15 cellular contexts compared by ENCODE assay signal in the genomic region with DNA sequence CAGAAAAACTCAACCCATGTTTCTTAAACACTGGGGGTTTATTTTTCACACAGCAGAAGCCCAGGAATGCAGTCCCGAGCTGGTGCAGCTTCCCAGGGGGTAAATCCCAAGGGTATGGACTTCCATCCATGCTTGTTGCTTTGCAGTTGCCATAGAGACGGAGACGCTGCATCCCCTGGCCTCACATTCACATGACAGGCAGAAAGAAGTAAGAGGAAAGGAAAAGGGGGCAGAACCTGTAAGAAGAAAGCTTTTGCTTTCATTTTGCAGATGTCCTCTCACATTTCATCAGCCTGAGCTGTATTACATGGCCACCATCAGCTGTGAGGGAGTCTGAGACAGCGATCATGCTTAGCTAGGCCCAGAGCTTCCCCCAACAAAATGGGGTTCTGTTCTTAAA.
A peak's percentile ranks its signal among the peaks of the same experiment; 100 is the strongest.
DNase-seq lines count a peak whose midpoint lies in the region; ATAC-seq and TF ChIP-seq lines count a peak whose summit lies in the region.
"Had no signal": no experiment of that assay in that cellular context is flagged by ENCODE, and none has a peak within 500 bp of the region (broad histone marks: within the 10 kb centered on the region; RNA-seq: fewer than 3 reads in every experiment).

No MANE protein-coding gene starts in this region.

- H2AFZ ChIP-seq in DND-41 (ENCODE audit: low read depth, low read length) (peak overlapping the region; percentile 47), mesenchymal stem cell (ENCODE audit: low read depth, low read length) (no peak overlapping the region)

- H3K27ac ChIP-seq in DND-41 (ENCODE audit: low read length) = no peak overlapping the region
- H3K27ac ChIP-seq in mesenchymal stem cell (ENCODE audit: low read length, poor library complexity, severe bottlenecking) = peak overlapping the region; percentile 34
- H3K27ac ChIP-seq: C4-2B, coronary artery, sigmoid colon, transverse colon had no signal

- H3K4me3 ChIP-seq in DND-41 (ENCODE audit: low read depth in 1 of 2, low read length in 2 of 2) (no peak overlapping the region), astrocyte of the spinal cord (ENCODE audit: low read depth, low read length) (no peak overlapping the region), mesenchymal stem cell (ENCODE audit: insufficient read depth in 1 of 2, low read depth in 1 of 2, low read length in 2 of 2) (no peak overlapping the region)
- H3K4me3 ChIP-seq: coronary artery, sigmoid colon, transverse colon had no signal

- H2BK12ac ChIP-seq in mesenchymal stem cell (ENCODE audit: low read length in 2 of 2) = no peak overlapping the region

- H3K9me3 ChIP-seq in DND-41 (ENCODE audit: insufficient read depth, low read length, severe bottlenecking) = no peaks in the 10 kb centered on the region
- no peaks in the 10 kb centered on the region for H3K9me3 ChIP-seq in mesenchymal stem cell (ENCODE audit: control insufficient read depth, low read length)
- H3K9me3 ChIP-seq: transverse colon had no signal

- no peak overlapping the region for H3K14ac ChIP-seq in mesenchymal stem cell (ENCODE audit: low read length in 2 of 2)

- H2AK5ac ChIP-seq in mesenchymal stem cell (ENCODE audit: low read length, severe bottlenecking) = no peak overlapping the region

- TF ChIP-seq CTCF in DND-41 (IDR thresholded peaks at IDR 0.05; ENCODE audit: borderline replicate concordance, extremely low read depth, low read length, poor library complexity, severe bottlenecking) = no peak
- TF ChIP-seq CTCF in astrocyte of the spinal cord (IDR thresholded peaks at IDR 0.05; ENCODE audit: low read depth, low read length) = no peak

- H2BK15ac ChIP-seq in mesenchymal stem cell (ENCODE audit: low read depth, poor library complexity, severe bottlenecking) = no peak overlapping the region

- peak; percentile 80 for ATAC-seq in DND-41 (ENCODE audit: insufficient read depth, low read depth)
- ATAC-seq: activated CD4-positive, CD25-positive, alpha-beta regulatory T cell treated with anti-CD3 and anti-CD28 coated beads, Interleukin-2, amount 50 U/mL, for 24 hours had no signal

- no peak overlapping the region for H3K18ac ChIP-seq in mesenchymal stem cell (ENCODE audit: low read depth in 1 of 2, low read length in 2 of 2)

- 35% methylated on average over 3 of the region's 4 CpGs for WGBS in mesenchymal stem cell

- H3K4ac ChIP-seq in mesenchymal stem cell (ENCODE audit: low read depth in 1 of 2, low read length in 2 of 2) = no peak overlapping the region

- no peak overlapping the region for H3K23ac ChIP-seq in mesenchymal stem cell (ENCODE audit: low read length in 2 of 2)

- DNase-seq in DND-41 = peak; percentile 22
- peak; percentile 18 for DNase-seq in H4 (ENCODE audit: low spot score)
- peak; percentile 67 for DNase-seq in astrocyte of the spinal cord (ENCODE audit: low read depth, low spot score)
- DNase-seq in mesenchymal stem cell = peak; percentile 86
- no peak for DNase-seq in NCI-H1105 treated with DMSO at 0.1 percent for 48 hours (lab: John Stamatoyannopoulos, UW)
- no peak for DNase-seq in NOMO-1 treated with dmso at 0.1 percent for 144 hours (lab: John Stamatoyannopoulos, UW; ENCODE audit: unreplicated experiment)
- no peak for DNase-seq in C1 segment of cervical spinal cord (lab: John Stamatoyannopoulos, UW)
- no peak for DNase-seq in NCI-H1694 (lab: John Stamatoyannopoulos, UW)
- DNase-seq: activated naive CD4-positive, alpha-beta T cell treated with anti-CD3 and anti-CD28 coated beads for 36 hours; SIG-M5; sigmoid colon; transverse colon had no signal

- no peaks in the 10 kb centered on the region for H3K27me3 ChIP-seq in DND-41 (ENCODE audit: insufficient read depth, low read length, poor library complexity)
- H3K27me3 ChIP-seq in mesenchymal stem cell (ENCODE audit: control insufficient read depth in 1 of 2, insufficient read depth in 1 of 2, low read length in 2 of 2) = no peaks in the 10 kb centered on the region
- H3K27me3 ChIP-seq: transverse colon had no signal

- H3K36me3 ChIP-seq in DND-41 (ENCODE audit: insufficient read depth, low read length) (no peaks in the 10 kb centered on the region), mesenchymal stem cell (ENCODE audit: control insufficient read depth in 1 of 2, insufficient read depth in 2 of 2, low read depth in 1 of 2, low read length in 2 of 2) (no peaks in the 10 kb centered on the region)
- H3K36me3 ChIP-seq: sigmoid colon, transverse colon had no signal

- H3K79me1 ChIP-seq in mesenchymal stem cell (replicated peaks; ENCODE audit: low read length, poor library complexity, severe bottlenecking) = no peaks in the 10 kb centered on the region

- H3K4me2 ChIP-seq in DND-41 (ENCODE audit: insufficient read depth, low read length) = peak overlapping the region; percentile 28; the same call in 1 of the 2 replicates
- H3K4me2 ChIP-seq in mesenchymal stem cell (ENCODE audit: low read length, poor library complexity, severe bottlenecking) = no peak overlapping the region

- H4K91ac ChIP-seq in mesenchymal stem cell (ENCODE audit: low read length) = no peak overlapping the region

- H2BK120ac ChIP-seq in mesenchymal stem cell (ENCODE audit: low read depth, low read length) = no peak overlapping the region

- no peak overlapping the region for H4K8ac ChIP-seq in mesenchymal stem cell (ENCODE audit: low read length)

- in situ Hi-C loops in astrocyte of the spinal cord (cut with HindIII; ENCODE audit: low sequenced_read_pairs) = no loop called here

- H2BK5ac ChIP-seq in mesenchymal stem cell (ENCODE audit: low read depth, low read length, poor library complexity, severe bottlenecking) = no peak overlapping the region

- H3K9ac ChIP-seq in DND-41 (ENCODE audit: low read depth, low read length) = no peak overlapping the region
- no peak overlapping the region for H3K9ac ChIP-seq in mesenchymal stem cell (ENCODE audit: low read length)

- no peaks in the 10 kb centered on the region for H3K79me2 ChIP-seq in DND-41 (ENCODE audit: insufficient read depth, low read length)

- H3K4me1 ChIP-seq in DND-41 (ENCODE audit: insufficient read depth, low read length) = peaks cover 14% of the 10 kb centered on the region
- H3K4me1 ChIP-seq in mesenchymal stem cell (ENCODE audit: control insufficient read depth, insufficient read depth, low read depth, low read length) = peaks cover 3% of the 10 kb centered on the region
- H3K4me1 ChIP-seq: sigmoid colon, transverse colon had no signal

- H4K20me1 ChIP-seq in DND-41 (ENCODE audit: insufficient read depth, low read length) = no peaks in the 10 kb centered on the region

Comparison
In these comparisons a context has a peak if more than half of its experiments do, and no peak if none do; other contexts are left out.
1. DNase-seq: peak in DND-41 (single experiment), H4 (single experiment), astrocyte of the spinal cord (single experiment) and mesenchymal stem cell (single experiment); none in NCI-H1105 treated with DMSO at 0.1 percent for 48 hours (single experiment), NOMO-1 treated with dmso at 0.1 percent for 144 hours (single experiment), C1 segment of cervical spinal cord (0 of 14) and NCI-H1694 (single experiment).